19 cellular contexts compared by ENCODE assay signal in the genomic region with DNA sequence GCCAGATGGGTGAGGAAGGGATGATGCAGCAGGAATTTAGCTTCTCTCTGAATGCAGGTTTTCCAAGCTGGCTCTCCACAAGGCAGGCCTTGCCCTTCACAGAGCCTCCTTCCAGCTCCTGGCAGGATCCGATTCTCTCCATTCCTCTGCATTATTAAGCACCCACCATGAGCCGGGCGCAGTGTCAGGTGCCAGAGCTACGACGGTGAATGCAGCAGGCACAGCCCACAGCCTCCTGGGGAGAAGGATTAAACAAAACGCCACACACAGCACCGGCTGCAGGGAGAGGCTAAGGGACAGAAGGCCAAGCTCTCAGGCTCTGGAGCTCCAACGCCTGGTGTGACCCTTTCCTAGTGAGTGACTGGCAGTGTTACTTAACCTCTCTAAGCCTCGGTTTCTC. TPM values are rescaled to one million over a fixed set of nuclear protein-coding genes. Genes with fewer than 3 reads are reported as not detected.
"Had no signal": no experiment of that assay in that cellular context is flagged by ENCODE, and none has a peak within 500 bp of the region (broad histone marks: within the 10 kb centered on the region; RNA-seq: fewer than 3 reads in every experiment).

No MANE protein-coding gene starts in this region.

- H3K79me2 ChIP-seq: hepatocyte had no signal

- H3K4me3 Mint-ChIP-seq: activated T-helper 1 cell treated with anti-CD3 and anti-CD28 coated beads, Interleukin-12 subunit alpha, Interleukin-12 subunit beta, Interleukin-2, Interleukin-4 antibody, amounts not matched to agents 30 ng/mL and 10 ng/mL and 1 ng/mL, durations not matched to agents 14 hours and 24 hours and 36 hours; T-helper 17 cell had no signal

- H2AFZ ChIP-seq: hepatocyte had no signal

- H3K4me2 ChIP-seq: hepatocyte had no signal

- H3K4me3 ChIP-seq: breast epithelium, esophagus muscularis mucosa, hepatocyte had no signal

- H3K9me3 Mint-ChIP-seq: activated T-helper 1 cell treated with anti-CD3 and anti-CD28 coated beads, Interleukin-12 subunit alpha, Interleukin-12 subunit beta, Interleukin-2, Interleukin-4 antibody, amounts not matched to agents 30 ng/mL and 10 ng/mL and 1 ng/mL, durations not matched to agents 14 hours and 24 hours and 36 hours had no signal

- H3K27me3 ChIP-seq: breast epithelium, esophagus muscularis mucosa had no signal

- ATAC-seq: activated CD4-positive, CD25-positive, alpha-beta regulatory T cell treated with anti-CD3 and anti-CD28 coated beads, Interleukin-2, amount 50 U/mL, for 24 hours; left lobe of liver; T-helper 17 cell had no signal

- H3K9me3 ChIP-seq: breast epithelium, esophagus muscularis mucosa, neutrophil had no signal

- H3K36me3 ChIP-seq: breast epithelium, esophagus muscularis mucosa, neutrophil had no signal

- H3K27ac Mint-ChIP-seq: activated T-helper 1 cell treated with anti-CD3 and anti-CD28 coated beads, Interleukin-12 subunit alpha, Interleukin-12 subunit beta, Interleukin-2, Interleukin-4 antibody, amounts not matched to agents 30 ng/mL and 10 ng/mL and 1 ng/mL, durations not matched to agents 14 hours and 24 hours and 36 hours; T-helper 17 cell had no signal

- H3K27ac ChIP-seq: breast epithelium, esophagus muscularis mucosa, hepatocyte, neutrophil had no signal

- DNase-seq: activated naive CD4-positive, alpha-beta T cell; islet precursor cell; naive B cell; retina; stimulated activated CD4-positive, alpha-beta T cell treated with anti-CD3 and anti-CD28 coated beads, Interleukin-2, amount 100 ng/mL, for 48 hours; stimulated activated naive CD4-positive, alpha-beta T cell; T-helper 17 cell; trophoblast cell had no signal

- H3K36me3 Mint-ChIP-seq: naive B cell had no signal

RNA-seq across cellular contexts. Expression of a gene that starts 12.0 kb away (rescaled TPM):
- total RNA-seq: breast epithelium, glomerular endothelial cell, hepatocyte, left lobe of liver, lung microvascular endothelial cell, T-helper 17 cell had no signal
- polyA plus RNA-seq: hepatocyte had no signal

RNA-seq across cellular contexts. Expression of a gene that starts 31.1 kb away (rescaled TPM):
- total RNA-seq: activated CD8-positive, alpha-beta memory T cell treated with anti-CD3 and anti-CD28 coated beads for 36 hours; activated T-helper 1 cell treated with anti-CD3 and anti-CD28 coated beads, Interleukin-12 subunit alpha, Interleukin-12 subunit beta, Interleukin-2, Interleukin-4 antibody, amounts not matched to agents 30 ng/mL and 10 ng/mL and 1 ng/mL, durations not matched to agents 14 hours and 24 hours and 36 hours; glomerular endothelial cell; mononuclear cell; T-helper 17 cell had no signal
- polyA plus RNA-seq: hepatocyte had no signal

RNA-seq across cellular contexts. Expression of a gene that starts 36.5 kb away (rescaled TPM):
- total RNA-seq: activated CD8-positive, alpha-beta memory T cell treated with anti-CD3 and anti-CD28 coated beads for 36 hours; activated T-helper 1 cell treated with anti-CD3 and anti-CD28 coated beads, Interleukin-12 subunit alpha, Interleukin-12 subunit beta, Interleukin-2, Interleukin-4 antibody, amounts not matched to agents 30 ng/mL and 10 ng/mL and 1 ng/mL, durations not matched to agents 14 hours and 24 hours and 36 hours; breast epithelium; esophagus muscularis mucosa; glomerular endothelial cell; hepatocyte; left lobe of liver; lung microvascular endothelial cell; mononuclear cell; T-helper 17 cell had no signal
- polyA plus RNA-seq: hepatocyte had no signal
